Comparison of ENCODE assay signal across 25 cellular contexts in the genomic region with DNA sequence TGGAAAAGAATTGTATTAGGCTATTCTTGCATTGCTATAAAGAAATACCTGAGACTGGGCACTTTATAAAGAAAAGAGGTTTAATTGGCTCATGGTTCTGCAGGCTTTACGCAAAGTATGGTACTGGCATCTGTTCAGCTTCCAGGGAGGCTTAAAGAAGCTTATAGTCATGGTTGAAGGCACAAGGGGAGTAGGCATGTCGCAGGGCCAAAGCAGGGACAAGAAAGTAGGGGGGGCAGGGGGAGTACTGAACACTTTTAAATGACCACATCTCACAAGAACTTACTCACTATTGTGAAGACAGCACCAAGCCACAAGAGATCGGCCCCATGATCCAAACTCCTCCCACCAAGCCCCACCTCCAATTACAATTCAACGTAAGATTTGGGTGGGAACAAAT.
DNase-seq lines count a peak whose midpoint lies in the region; TF ChIP-seq lines count a peak whose summit lies in the region.
"Had no signal": no experiment of that assay in that cellular context is flagged by ENCODE, and none has a peak within 500 bp of the region (broad histone marks: within the 10 kb centered on the region; RNA-seq: fewer than 3 reads in every experiment).

No MANE protein-coding gene starts in this region.

- peak; percentile 51 for DNase-seq in D341Med (ENCODE audit: low spot score)
- peak; percentile 38 to 73 for DNase-seq in NCI-H524 (lab: John Stamatoyannopoulos, UW)
- peak; percentile 93 for DNase-seq in NCI-H82 (lab: John Stamatoyannopoulos, UW)
- peak; percentile 76 for DNase-seq in WERI-Rb-1
- DNase-seq in MCF 10A (ENCODE audit: unreplicated experiment): no peak
- no peak for DNase-seq in ACHN
- DNase-seq in MG63: no peak
- DNase-seq: BE2C; C1 segment of cervical spinal cord; CD4-positive, alpha-beta memory T cell; CD4-positive, CD25-positive, alpha-beta regulatory T cell; CD8-positive, alpha-beta memory T cell; COR-L47; DMS 273 treated with DMSO at 0.1 percent for 48 hours; DMS153; DMS53; DMS79; DND-41; EL; GDM1 had no signal

- no peaks in the 10 kb centered on the region for H3K27me3 Mint-ChIP-seq in MCF 10A (ENCODE audit: insufficient read depth, unreplicated experiment)
- H3K27me3 Mint-ChIP-seq: CD8-positive, alpha-beta memory T cell had no signal

- H3K36me3 ChIP-seq in WERI-Rb-1: no peaks in the 10 kb centered on the region
- H3K36me3 ChIP-seq in MG63: no peaks in the 10 kb centered on the region
- H3K36me3 ChIP-seq: BE2C, BLaER1 had no signal

- intact Hi-C loops in MCF 10A (cut with micrococcal nuclease): no loop called here

- no peak for TF ChIP-seq CTCF in WERI-Rb-1 (IDR thresholded peaks at IDR 0.05; ENCODE audit: low read depth, low read length)
- no peak for TF ChIP-seq CTCF in MCF 10A (IDR thresholded peaks at IDR 0.05; ENCODE audit: unreplicated experiment)

- H3K4me3 Mint-ChIP-seq in MCF 10A (ENCODE audit: unreplicated experiment): no peak overlapping the region
- H3K4me3 Mint-ChIP-seq: CD14-positive monocyte; CD4-positive, alpha-beta memory T cell; CD4-positive, CD25-positive, alpha-beta regulatory T cell; CD8-positive, alpha-beta memory T cell had no signal

- no peak overlapping the region for H3K4me3 ChIP-seq in WERI-Rb-1 (ENCODE audit: low read depth, low read length)
- no peak overlapping the region for H3K4me3 ChIP-seq in MG63
- H3K4me3 ChIP-seq: A549, BLaER1, GM12878 had no signal

- POLR2A ChIA-PET in MCF 10A (lab: Yijun Ruan, JAX): no interaction called here

- H3K27me3 ChIP-seq in WERI-Rb-1 (ENCODE audit: insufficient read depth, low read depth, severe bottlenecking) (no peaks in the 10 kb centered on the region), MG63 (no peaks in the 10 kb centered on the region)
- H3K27me3 ChIP-seq: BE2C, BLaER1 had no signal

- H3K9me3 ChIP-seq in WERI-Rb-1 (ENCODE audit: severe bottlenecking) (no peaks in the 10 kb centered on the region), MG63 (no peaks in the 10 kb centered on the region)
- H3K9me3 ChIP-seq: A549, BE2C, BLaER1 had no signal

- in situ Hi-C loops in ACHN (cut with HindIII; ENCODE audit: low pct_ligation_motif_present, low pct_unique_long_range_greater_than_20kb, low sequenced_read_pairs): no loop called here

- CTCF ChIA-PET in MCF 10A (lab: Yijun Ruan, JAX): interaction anchor here (0.6 kb wide), 2 partner anchors 35 to 140 kb away, joined by 3 read pairs; no protein-coding TSS in a partner anchor

- no peak overlapping the region for H3K27ac Mint-ChIP-seq in MCF 10A (ENCODE audit: low read depth, unreplicated experiment)
- H3K27ac Mint-ChIP-seq: CD14-positive monocyte; CD4-positive, alpha-beta memory T cell; CD4-positive, CD25-positive, alpha-beta regulatory T cell; CD8-positive, alpha-beta memory T cell had no signal

- BruUV-seq in MCF 10A (replicated peaks; lab: Mats Ljungman, UMichigan): no TSS peak

- H3K36me3 Mint-ChIP-seq in MCF 10A (ENCODE audit: insufficient read depth, unreplicated experiment): no peaks in the 10 kb centered on the region
- H3K36me3 Mint-ChIP-seq: CD14-positive monocyte; CD4-positive, alpha-beta memory T cell; CD4-positive, CD25-positive, alpha-beta regulatory T cell; CD8-positive, alpha-beta memory T cell had no signal

- no peaks in the 10 kb centered on the region for H3K4me1 Mint-ChIP-seq in MCF 10A (ENCODE audit: insufficient read depth, unreplicated experiment)
- H3K4me1 Mint-ChIP-seq: CD14-positive monocyte; CD4-positive, alpha-beta memory T cell; CD4-positive, CD25-positive, alpha-beta regulatory T cell; CD8-positive, alpha-beta memory T cell had no signal

- H3K9me3 Mint-ChIP-seq in MCF 10A (ENCODE audit: unreplicated experiment): no peaks in the 10 kb centered on the region
- H3K9me3 Mint-ChIP-seq: CD4-positive, alpha-beta memory T cell; CD8-positive, alpha-beta memory T cell had no signal

- peak overlapping the region; percentile 38 for H3K27ac ChIP-seq in WERI-Rb-1
- H3K27ac ChIP-seq: 22Rv1, A549, BLaER1 had no signal

Comparison
In these comparisons a context has a peak if more than half of its experiments do, and no peak if none do; other contexts are left out.
1. DNase-seq: peak in D341Med (single experiment), NCI-H524 (2 of 2), NCI-H82 (single experiment) and WERI-Rb-1 (single experiment); none in MCF 10A (single experiment), ACHN (single experiment) and MG63 (single experiment).